Comparison of ENCODE assay signal across 8 cellular contexts in genomic region chr19:49819452-49820115, GRCh38. TPM values are rescaled to one million over a fixed set of nuclear protein-coding genes. Genes with fewer than 3 reads are reported as not detected.
DNase-seq lines count a peak whose midpoint lies in the region; ATAC-seq, FAIRE-seq and TF ChIP-seq lines count a peak whose summit lies in the region.
"Not testable (repeated sequence)": the region's sequence is repeated elsewhere in the genome, so short reads cannot be mapped to it uniquely, and the experiment has no call there.

No MANE protein-coding gene starts in this region.

- H3K27ac ChIP-seq in HCT116 (ENCODE audit: low read depth, low read length), result peak overlapping the region; percentile 83
- not testable (repeated sequence) for H3K27ac ChIP-seq in OCI-LY3 (ENCODE audit: low read length); small intestine (ENCODE audit: low read depth in 1 of 2, low read length in 1 of 2)
- peak overlapping the region; percentile 48 to 100 (median 96) for H3K27ac ChIP-seq in heart left ventricle

- not testable (repeated sequence) for ATAC-seq in HCT116; activated T-cell treated with anti-CD3 and anti-CD28 coated beads, Interleukin-2, amount 50 U/mL, for 72 hours (replicated peaks in 1 of 2); heart left ventricle; naive thymus-derived CD8-positive, alpha-beta T cell

- H3K4me1 ChIP-seq in HCT116 (ENCODE audit: control insufficient read depth in 1 of 2, insufficient read depth in 2 of 2, low read length in 2 of 2), result peaks cover 14 to 23% of the 10 kb centered on the region in 2 experiments
- not testable (repeated sequence) for H3K4me1 ChIP-seq in OCI-LY3 (ENCODE audit: low read length); small intestine (ENCODE audit: control insufficient read depth in 2 of 2, insufficient read depth in 1 of 2, low read depth in 1 of 2, low read length in 1 of 2)
- H3K4me1 ChIP-seq in heart left ventricle, result peaks cover 0 to 38% (median 23%) of the 10 kb centered on the region in 12 donors

- peaks cover 48% of the 10 kb centered on the region for H3K79me2 ChIP-seq in HCT116 (ENCODE audit: insufficient read depth, low read length)
- H3K79me2 ChIP-seq in OCI-LY3 (ENCODE audit: low read length), result peaks cover 47% of the 10 kb centered on the region

- not testable (repeated sequence) for H2AFZ ChIP-seq in HCT116 (ENCODE audit: low read depth, low read length, poor library complexity, severe bottlenecking); OCI-LY3 (ENCODE audit: low read depth, low read length)

- H3K4me2 ChIP-seq in HCT116 (ENCODE audit: low read length) (peak overlapping the region; percentile 85), OCI-LY3 (ENCODE audit: low read length) (peak overlapping the region; percentile 89)

- not testable (repeated sequence) for H3K9me2 ChIP-seq in HCT116 (ENCODE audit: insufficient read depth)

- intact Hi-C loops in HCT116 (cut with micrococcal nuclease), result not testable (repeated sequence)
- intact Hi-C loops in heart left ventricle (cut with DNase I), result loop anchor here in 9 of 10 donors (1.0 to 5.0 kb wide), 7 partner anchors 31 to 187 kb away; partner anchors contain the start of genes PNKP (in 4 of the 9), PTOV1 (in 4 of the 9), AKT1S1 (in 1 of the 9) and TBC1D17 (in 1 of the 9)

- not testable (repeated sequence) for H3K9me3 ChIP-seq in HCT116 (ENCODE audit: control insufficient read depth in 1 of 2, insufficient read depth in 1 of 2, low read depth in 1 of 2, low read length in 2 of 2); OCI-LY3 (ENCODE audit: insufficient read depth, low read length); heart left ventricle; small intestine (ENCODE audit: control insufficient read depth, low read depth)

- not testable (repeated sequence) for TF ChIP-seq POLR2A in HCT116 (IDR thresholded peaks at IDR 0.05; ENCODE audit: borderline replicate concordance, extremely low read depth, insufficient read depth, insufficient read length); heart left ventricle (IDR thresholded peaks at IDR 0.05)

- not testable (repeated sequence) for H3K9me3 Mint-ChIP-seq in activated T-cell treated with anti-CD3 and anti-CD28 coated beads, Interleukin-2, amount 50 U/mL, for 72 hours; chondrocyte (ENCODE audit: low read depth); naive thymus-derived CD8-positive, alpha-beta T cell

- not testable (repeated sequence) for H4K20me1 ChIP-seq in HCT116 (ENCODE audit: insufficient read depth)
- peaks cover 19% of the 10 kb centered on the region for H4K20me1 ChIP-seq in OCI-LY3 (ENCODE audit: insufficient read depth, low read length)

- not testable (repeated sequence) for H3K27me3 Mint-ChIP-seq in activated T-cell treated with anti-CD3 and anti-CD28 coated beads, Interleukin-2, amount 50 U/mL, for 72 hours (ENCODE audit: low read depth); chondrocyte (ENCODE audit: low read depth); naive thymus-derived CD8-positive, alpha-beta T cell

- not testable (repeated sequence) for FAIRE-seq in small intestine (lab: Jason Lieb, UNC)

- H3K36me3 ChIP-seq in HCT116 (ENCODE audit: control insufficient read depth in 1 of 2, insufficient read depth in 2 of 2, low read length in 2 of 2) (peaks cover 6 to 15% of the 10 kb centered on the region in 2 experiments; a peak in 2 of 4 replicates), OCI-LY3 (replicated peaks; ENCODE audit: low read depth, low read length) (peaks cover 26% of the 10 kb centered on the region), heart left ventricle (peaks cover 0 to 31% (median 15%) of the 10 kb centered on the region in 9 donors)
- H3K36me3 ChIP-seq in small intestine (ENCODE audit: control insufficient read depth in 2 of 2, insufficient read depth in 2 of 2, low read length in 2 of 2), result not testable (repeated sequence)

- not testable (repeated sequence) for DNase-seq in AG10803 (ENCODE audit: low read depth); HCT116 (ENCODE audit: low read depth, low spot score); activated T-cell treated with anti-CD3 and anti-CD28 coated beads, Interleukin-2, amount 50 U/mL, for 72 hours; chondrocyte (ENCODE audit: low spot score); naive thymus-derived CD8-positive, alpha-beta T cell; small intestine
- peak in 1 of 5 donors; percentile 48 for DNase-seq in heart left ventricle

- RAD21 ChIA-PET in HCT116 (lab: Charles Lee; ENCODE audit: low non-redundant PET in 1 of 2, low total read pairs in 2 of 2, uncharacterized antibody in 2 of 2, unreplicated experiment in 2 of 2), result not testable (repeated sequence)

- TF ChIP-seq RAD21 in HCT116 (IDR thresholded peaks at IDR 0.05; ENCODE audit: low read depth), result not testable (repeated sequence)

- 69 to 73% (median 73%) methylated on average over 7 of the region's 7 CpGs for WGBS in heart left ventricle, 4 donors
- 61 to 78% (median 65%) methylated on average over 7 of the region's 7 CpGs for WGBS in small intestine, 3 donors

- H3K4me3 ChIP-seq in AG10803 (ENCODE audit: low read length), result peak overlapping the region; percentile 99
- H3K4me3 ChIP-seq in HCT116 (replicated peaks in 1 of 2; ENCODE audit: low read depth in 1 of 2, low read length in 2 of 2), result peak overlapping the region; percentile 95 to 99; a peak in 3 of 4 replicates
- H3K4me3 ChIP-seq in OCI-LY3 (ENCODE audit: low read length), result peak overlapping the region; percentile 89
- H3K4me3 ChIP-seq in heart left ventricle, result peak overlapping the region in 9 of 12 donors; percentile 63 to 92 (median 80)
- peak overlapping the region; percentile 59 to 69 for H3K4me3 ChIP-seq in small intestine (ENCODE audit: low read depth in 1 of 2, low read length in 2 of 2)

- peak overlapping the region; percentile 99 for H3K9ac ChIP-seq in HCT116 (ENCODE audit: low read length)
- H3K9ac ChIP-seq in OCI-LY3 (ENCODE audit: low read length), result peak overlapping the region; percentile 91; the same call in 1 of the 2 replicates

- CTCF ChIA-PET in HCT116 (lab: Charles Lee), result not testable (repeated sequence)

- H3K4me1 Mint-ChIP-seq in activated T-cell treated with anti-CD3 and anti-CD28 coated beads, Interleukin-2, amount 50 U/mL, for 72 hours (ENCODE audit: low read depth), result peaks cover 26% of the 10 kb centered on the region
- H3K4me1 Mint-ChIP-seq in chondrocyte (ENCODE audit: low read depth), result peaks cover 22% of the 10 kb centered on the region
- peaks cover 9 to 35% (median 28%) of the 10 kb centered on the region in 4 donors for H3K4me1 Mint-ChIP-seq in naive thymus-derived CD8-positive, alpha-beta T cell

- H3K27ac Mint-ChIP-seq in activated T-cell treated with anti-CD3 and anti-CD28 coated beads, Interleukin-2, amount 50 U/mL, for 72 hours, result peak overlapping the region; percentile 61
- peak overlapping the region; percentile 74 for H3K27ac Mint-ChIP-seq in chondrocyte (ENCODE audit: unreplicated experiment)
- H3K27ac Mint-ChIP-seq in naive thymus-derived CD8-positive, alpha-beta T cell, result peak overlapping the region; percentile 88 to 100 (median 100)

- H3K36me3 Mint-ChIP-seq in activated T-cell treated with anti-CD3 and anti-CD28 coated beads, Interleukin-2, amount 50 U/mL, for 72 hours (ENCODE audit: insufficient read depth in 2 of 2); chondrocyte (ENCODE audit: low read depth): not testable (repeated sequence)
- peaks cover 0 to 15% (median 4%) of the 10 kb centered on the region in 3 donors for H3K36me3 Mint-ChIP-seq in naive thymus-derived CD8-positive, alpha-beta T cell

- POLR2A ChIA-PET in HCT116 (lab: Charles Lee), result not testable (repeated sequence)
- POLR2A ChIA-PET in naive thymus-derived CD8-positive, alpha-beta T cell (lab: Charles Lee), result interaction anchor here (0.6 to 2.6 kb wide), 8 partner anchors 16 to 1312 kb away, joined by 3 to 25 read pairs (median 11); partner anchors contain the start of genes AKT1S1, PTOV1 and TBC1D17

- peak overlapping the region; percentile 98 to 99 for H3K4me3 Mint-ChIP-seq in activated T-cell treated with anti-CD3 and anti-CD28 coated beads, Interleukin-2, amount 50 U/mL, for 72 hours
- H3K4me3 Mint-ChIP-seq in chondrocyte (ENCODE audit: unreplicated experiment), result peak overlapping the region; percentile 97
- H3K4me3 Mint-ChIP-seq in naive thymus-derived CD8-positive, alpha-beta T cell, result peak overlapping the region; percentile 94 to 100 (median 99)

- not testable (repeated sequence) for BruUV-seq in HCT116 (replicated peaks; lab: Mats Ljungman, UMichigan)

- not testable (repeated sequence) for H3K27me3 ChIP-seq in HCT116 (ENCODE audit: insufficient read depth, low read length); OCI-LY3 (ENCODE audit: low read depth, low read length); heart left ventricle; small intestine (ENCODE audit: control insufficient read depth in 2 of 2, insufficient read depth in 2 of 2, low read length in 2 of 2)

- not testable (repeated sequence) for TF ChIP-seq CTCF in AG10803 (conservative IDR thresholded peaks at IDR 0.05; ENCODE audit: low read length); HCT116 (IDR thresholded peaks at IDR 0.05 in 2 of 3, conservative IDR thresholded peaks at IDR 0.05 in 1 of 3; ENCODE audit: borderline replicate concordance in 1 of 3, insufficient read depth in 1 of 3, low read depth in 2 of 3, low read length in 2 of 3); OCI-LY3 (IDR thresholded peaks at IDR 0.05; ENCODE audit: low read depth, low read length); chondrocyte (IDR thresholded peaks at IDR 0.05); heart left ventricle (IDR thresholded peaks at IDR 0.05)

RNA-seq across cellular contexts. Expression of gene MED25, which starts 1.5 kb away (rescaled TPM):
- total RNA-seq in HCT116 (2021; ENCODE audit: unreplicated experiment), result 77.7 TPM
- 56.6 and 62.7 TPM in 2 replicates for polyA plus RNA-seq in HCT116 (2012)
- 10 to 100 TPM; 47.0 to 50.2 TPM for total RNA-seq in activated T-cell treated with anti-CD3 and anti-CD28 coated beads, Interleukin-2, amount 50 U/mL, for 72 hours
- 40.0 to 44.6 TPM (median 40.1 TPM) in 3 replicates for total RNA-seq in chondrocyte
- total RNA-seq in heart left ventricle, result 100 to 1,000 TPM in 1 of 9 donors, 10 to 100 TPM in 8; 45.8 to 119 (median 54.7) TPM
- polyA plus RNA-seq in heart left ventricle, result 10 to 100 TPM; 44.1 to 60.2 TPM
- 10 to 100 TPM; 39.8 to 43.2 TPM for total RNA-seq in naive thymus-derived CD8-positive, alpha-beta T cell
- 10 to 100 TPM in 2 of 3 donors, 1 to 10 TPM in 1; 7.5 to 19.2 (median 13.1) TPM for polyA plus RNA-seq in naive thymus-derived CD8-positive, alpha-beta T cell
- 10 to 100 TPM; 26.7 to 53.9 (median 28.5) TPM for polyA plus RNA-seq in small intestine

RNA-seq across cellular contexts. Expression of gene FUZ, which starts 6.5 kb away (rescaled TPM):
- total RNA-seq in HCT116 (2021; ENCODE audit: unreplicated experiment), result 1.1 TPM
- polyA plus RNA-seq in HCT116 (2012), result 1.0 and 2.3 TPM in 2 replicates
- total RNA-seq in activated T-cell treated with anti-CD3 and anti-CD28 coated beads, Interleukin-2, amount 50 U/mL, for 72 hours, result 10 to 100 TPM; 24.7 to 37.3 TPM
- 10.2 to 19.8 TPM (median 10.8 TPM) in 3 replicates for total RNA-seq in chondrocyte
- 10 to 100 TPM; 12.7 to 29.1 (median 16.2) TPM for total RNA-seq in heart left ventricle
- 10 to 100 TPM; 14.3 to 24.3 TPM for polyA plus RNA-seq in heart left ventricle
- 10 to 100 TPM; 23.0 to 28.8 TPM for total RNA-seq in naive thymus-derived CD8-positive, alpha-beta T cell
- 1 to 10 TPM; 5.4 to 7.5 (median 7.0) TPM for polyA plus RNA-seq in naive thymus-derived CD8-positive, alpha-beta T cell
- 10 to 100 TPM in 1 of 3 donors, 1 to 10 TPM in 2; 4.1 to 14.9 (median 5.1) TPM for polyA plus RNA-seq in small intestine

RNA-seq across cellular contexts. Expression of gene PTOV1, which starts 31.4 kb away (rescaled TPM):
- total RNA-seq in HCT116 (2021; ENCODE audit: unreplicated experiment) (236 TPM), chondrocyte (168 to 229 TPM (median 170 TPM) in 3 replicates), heart left ventricle (100 to 1,000 TPM in 1 of 9 donors, 10 to 100 TPM in 8; 70.9 to 109 (median 91.5) TPM)
- polyA plus RNA-seq in HCT116 (2012), result 179 and 183 TPM in 2 replicates
- total RNA-seq in activated T-cell treated with anti-CD3 and anti-CD28 coated beads, Interleukin-2, amount 50 U/mL, for 72 hours, result 10 to 100 TPM; 63.8 to 73.3 TPM
- polyA plus RNA-seq in heart left ventricle (100 to 1,000 TPM in 1 of 2 donors, 10 to 100 TPM in 1; 85.9 to 135 TPM), small intestine (100 to 1,000 TPM in 1 of 3 donors, 10 to 100 TPM in 2; 71.4 to 101 (median 74.8) TPM)
- total RNA-seq in naive thymus-derived CD8-positive, alpha-beta T cell, result 100 to 1,000 TPM; 178 to 186 TPM
- 10 to 100 TPM; 42.9 to 67.4 (median 50.9) TPM for polyA plus RNA-seq in naive thymus-derived CD8-positive, alpha-beta T cell

RNA-seq across cellular contexts. Expression of gene PNKP, which starts 47.8 kb away (rescaled TPM):
- 129 TPM for total RNA-seq in HCT116 (2021; ENCODE audit: unreplicated experiment)
- polyA plus RNA-seq in HCT116 (2012), result 53.4 and 61.0 TPM in 2 replicates
- total RNA-seq in activated T-cell treated with anti-CD3 and anti-CD28 coated beads, Interleukin-2, amount 50 U/mL, for 72 hours, result 10 to 100 TPM; 71.1 to 74.5 TPM
- total RNA-seq in chondrocyte, result 51.4 to 97.0 TPM (median 52.4 TPM) in 3 replicates
- total RNA-seq in heart left ventricle, result 10 to 100 TPM; 26.6 to 57.0 (median 36.8) TPM
- 10 to 100 TPM; 32.7 to 54.7 TPM for polyA plus RNA-seq in heart left ventricle
- 100 to 1,000 TPM; 170 to 176 TPM for total RNA-seq in naive thymus-derived CD8-positive, alpha-beta T cell
- 10 to 100 TPM; 21.1 to 24.3 (median 21.4) TPM for polyA plus RNA-seq in naive thymus-derived CD8-positive, alpha-beta T cell
- 10 to 100 TPM; 45.9 to 49.9 (median 49.4) TPM for polyA plus RNA-seq in small intestine

RNA-seq across cellular contexts. Expression of gene AP2A1, which starts 52.8 kb away (rescaled TPM):
- total RNA-seq in HCT116 (2021; ENCODE audit: unreplicated experiment) (102 TPM), chondrocyte (144 to 149 TPM (median 146 TPM) in 3 replicates), heart left ventricle (100 to 1,000 TPM in 1 of 9 donors, 10 to 100 TPM in 8; 53.6 to 152 (median 70.5) TPM)
- polyA plus RNA-seq in HCT116 (2012), result 92.9 and 95.3 TPM in 2 replicates
- 10 to 100 TPM; 74.5 to 75.8 TPM for total RNA-seq in activated T-cell treated with anti-CD3 and anti-CD28 coated beads, Interleukin-2, amount 50 U/mL, for 72 hours
- polyA plus RNA-seq in heart left ventricle (100 to 1,000 TPM in 1 of 2 donors, 10 to 100 TPM in 1; 33.4 to 115 TPM), small intestine (10 to 100 TPM; 34.7 to 58.1 (median 49.2) TPM)
- 10 to 100 TPM; 56.1 to 57.8 TPM for total RNA-seq in naive thymus-derived CD8-positive, alpha-beta T cell
- 1 to 10 TPM; 4.5 to 6.5 (median 4.9) TPM for polyA plus RNA-seq in naive thymus-derived CD8-positive, alpha-beta T cell
